ENCODE assay signal across 8 cellular contexts in the genomic region with DNA sequence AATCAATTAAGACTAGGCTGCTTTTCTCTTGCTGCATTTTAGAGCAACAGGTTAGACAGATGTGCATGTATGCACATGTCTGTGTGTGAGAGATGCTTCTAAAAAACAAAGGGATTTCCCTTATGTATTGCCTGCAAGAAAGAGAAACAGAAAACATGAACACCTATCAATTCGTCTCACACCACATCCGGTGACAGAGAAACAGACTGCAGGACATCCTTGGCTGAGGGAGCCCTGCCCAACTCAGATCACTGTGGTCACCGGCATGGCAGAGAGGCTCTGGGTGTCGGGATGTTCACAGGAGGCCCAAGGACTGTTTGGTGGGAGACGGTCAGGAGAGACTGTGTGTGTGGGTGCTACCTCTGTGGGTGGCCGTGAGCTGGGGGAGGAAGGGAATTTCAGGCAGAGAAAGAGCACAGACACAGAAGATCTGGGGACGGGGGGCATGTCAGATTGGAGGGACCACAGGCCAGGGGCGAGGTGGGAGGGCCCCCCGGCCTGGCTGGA. TPM values are rescaled to one million over a fixed set of nuclear protein-coding genes. Genes with fewer than 3 reads are reported as not detected.
DNase-seq lines count a peak whose midpoint lies in the region; ATAC-seq and TF ChIP-seq lines count a peak whose summit lies in the region.

No MANE protein-coding gene starts in this region.

- ATAC-seq in GM19468 (IDR thresholded peaks at IDR 0.05; ENCODE audit: extremely low read depth, unreplicated experiment) (peak; percentile 64), HG03469 (IDR thresholded peaks at IDR 0.05; ENCODE audit: unreplicated experiment) (peak; percentile 69)

- POLR2A ChIA-PET in OCI-LY7 (lab: Charles Lee) = no interaction called here

- no peak for TF ChIP-seq CTCF in GM10266 (IDR thresholded peaks at IDR 0.05; ENCODE audit: control insufficient read depth, insufficient read depth, low read depth, missing control alignments)
- TF ChIP-seq CTCF in fibroblast of lung (conservative IDR thresholded peaks at IDR 0.05 in 1 of 2, IDR thresholded peaks at IDR 0.05 in 1 of 2; ENCODE audit: low read depth in 1 of 2, low read length in 2 of 2) = no peak
- TF ChIP-seq CTCF in OCI-LY7 (conservative IDR thresholded peaks at IDR 0.05; ENCODE audit: low read length) = no peak

- H2AFZ ChIP-seq in fibroblast of lung (ENCODE audit: low read length) = no peak overlapping the region
- H2AFZ ChIP-seq in OCI-LY7 (ENCODE audit: low read length) = no peak overlapping the region

- H4K20me1 ChIP-seq in fibroblast of lung (ENCODE audit: control insufficient read depth, extremely low read depth, insufficient read depth, low read length) = no peaks in the 10 kb centered on the region
- H4K20me1 ChIP-seq in OCI-LY7 (ENCODE audit: insufficient read depth, low read length) = no peaks in the 10 kb centered on the region

- peaks cover 57% of the 10 kb centered on the region for H3K4me1 ChIP-seq in fibroblast of lung (ENCODE audit: control insufficient read depth, extremely low read depth, insufficient read depth, low read length)
- H3K4me1 ChIP-seq in OCI-LY7 (ENCODE audit: insufficient read depth, low read length, poor library complexity, severe bottlenecking) = no peaks in the 10 kb centered on the region

- no peaks in the 10 kb centered on the region for H3K27me3 ChIP-seq in fibroblast of lung (ENCODE audit: control insufficient read depth, insufficient read depth, low read length)

- intact Hi-C loops in OCI-LY7 (cut with micrococcal nuclease; ENCODE audit: unreplicated experiment) = no loop called here

- DNase-seq in GM10266 (ENCODE audit: extremely low spot score) = peak; percentile 63
- no peak for DNase-seq in fibroblast of lung (ENCODE audit: low read depth in 2 of 2)
- no peak for DNase-seq in mesenteric fat pad (ENCODE audit: low spot score)
- DNase-seq in NCI-H1092 (lab: John Stamatoyannopoulos, UW) = no peak
- no peak for DNase-seq in OCI-LY7 (ENCODE audit: low spot score)
- no peak for DNase-seq in HK-2 (ENCODE audit: unreplicated experiment)

- CTCF ChIA-PET in OCI-LY7 (lab: Charles Lee; ENCODE audit: unreplicated experiment) = interaction anchor here (0.7 kb wide), 1 partner anchor 139 kb away, joined by 3 read pairs; no protein-coding TSS in a partner anchor

- H3K4me2 ChIP-seq in fibroblast of lung (ENCODE audit: extremely low read depth, insufficient read depth, low read length) = no peak overlapping the region
- H3K4me2 ChIP-seq in OCI-LY7 (ENCODE audit: low read length) = no peak overlapping the region

- peak overlapping the region; percentile 88 for H3K27ac ChIP-seq in fibroblast of lung (ENCODE audit: insufficient read depth, low read length)
- H3K27ac ChIP-seq in OCI-LY7 (ENCODE audit: low read depth, low read length, poor library complexity, severe bottlenecking) = no peak overlapping the region

- H3K79me2 ChIP-seq in fibroblast of lung (ENCODE audit: control insufficient read depth, insufficient read depth, low read length) = peaks cover 55% of the 10 kb centered on the region
- H3K79me2 ChIP-seq in OCI-LY7 (ENCODE audit: insufficient read depth, low read depth, low read length) = no peaks in the 10 kb centered on the region

- BruUV-seq in OCI-LY7 (replicated peaks; lab: Mats Ljungman, UMichigan) = no TSS peak

- no peaks in the 10 kb centered on the region for H3K9me3 ChIP-seq in fibroblast of lung (ENCODE audit: control insufficient read depth, insufficient read depth, low read depth, low read length)
- H3K9me3 ChIP-seq in OCI-LY7 (ENCODE audit: low read length) = no peaks in the 10 kb centered on the region

- H3K4me3 ChIP-seq in fibroblast of lung (replicated peaks in 1 of 4; ENCODE audit: control extremely low read depth in 1 of 4, insufficient read depth in 1 of 4, low read depth in 3 of 4, low read length in 4 of 4) (no peak overlapping the region), OCI-LY7 (ENCODE audit: low read depth, low read length, poor library complexity, severe bottlenecking) (no peak overlapping the region)

- no peak overlapping the region for H3K9ac ChIP-seq in fibroblast of lung (ENCODE audit: insufficient read depth, low read length)

- no peaks in the 10 kb centered on the region for H3K9me2 ChIP-seq in OCI-LY7 (ENCODE audit: insufficient read depth, low read length)

- H3K36me3 ChIP-seq in fibroblast of lung (ENCODE audit: control insufficient read depth, insufficient read depth, low read length) (peaks cover 27% of the 10 kb centered on the region), OCI-LY7 (ENCODE audit: insufficient read depth, low read length) (no peaks in the 10 kb centered on the region)

RNA-seq across cellular contexts. Expression of a gene that starts 24.9 kb away (rescaled TPM):
- total RNA-seq in fibroblast of lung (120 and 144 TPM in 2 replicates), mesenteric fat pad (36.3 TPM), OCI-LY7 (2022) (0.26 TPM in 1 of 2 replicates, not detected in the other)
- 415 and 421 TPM in 2 replicates for polyA plus RNA-seq in fibroblast of lung
- polyA plus RNA-seq in fibroblast of lung (2012) = 318 and 323 TPM in 2 replicates
- polyA minus RNA-seq in fibroblast of lung (ENCODE audit: low replicate concordance) = 483 and 485 TPM in 2 replicates
- total RNA-seq in OCI-LY7 (2014; rRNA removed; shearing (Covaris generic)) = not detected in 2 replicates

RNA-seq across cellular contexts. Expression of a gene that starts 36.6 kb away (rescaled TPM):
- total RNA-seq in fibroblast of lung (23.4 and 28.4 TPM in 2 replicates), mesenteric fat pad (12.8 TPM), OCI-LY7 (2022) (17.0 and 18.3 TPM in 2 replicates)
- polyA plus RNA-seq in fibroblast of lung = 17.0 and 20.9 TPM in 2 replicates
- polyA plus RNA-seq in fibroblast of lung (2012) = 13.5 and 15.6 TPM in 2 replicates
- 0.75 and 1.3 TPM in 2 replicates for polyA minus RNA-seq in fibroblast of lung (ENCODE audit: low replicate concordance)
- total RNA-seq in OCI-LY7 (2014; rRNA removed; shearing (Covaris generic)) = 11.8 and 13.1 TPM in 2 replicates

RNA-seq across cellular contexts. Expression of a gene that starts 44.4 kb away (rescaled TPM):
- total RNA-seq in fibroblast of lung (14.1 and 14.9 TPM in 2 replicates), mesenteric fat pad (22.0 TPM), OCI-LY7 (2022) (20.5 and 22.2 TPM in 2 replicates)
- polyA plus RNA-seq in fibroblast of lung = 8.5 and 9.7 TPM in 2 replicates
- polyA plus RNA-seq in fibroblast of lung (2012) = 12.6 and 13.0 TPM in 2 replicates
- polyA minus RNA-seq in fibroblast of lung (ENCODE audit: low replicate concordance) = 22.1 and 26.9 TPM in 2 replicates
- 17.6 and 24.6 TPM in 2 replicates for total RNA-seq in OCI-LY7 (2014; rRNA removed; shearing (Covaris generic))

Comparison
In these comparisons a context has a peak if more than half of its experiments do, and no peak if none do; other contexts are left out.
1. RNA of a gene that starts 24.9 kb away (total RNA-seq): 120 to 144 TPM in fibroblast of lung and 36.3 TPM in mesenteric fat pad (single experiment); 0.26 TPM in OCI-LY7; every median in the first group is over 10 times any median in the second.